In genomic region chr19:5083547-5083965, GRCh38 we compare ENCODE assay signal across 17 cellular contexts.
DNase-seq lines count a peak whose midpoint lies in the region; ATAC-seq, FAIRE-seq and TF ChIP-seq lines count a peak whose summit lies in the region.
"Had no signal": no experiment of that assay in that cellular context is flagged by ENCODE, and none has a peak within 500 bp of the region (broad histone marks: within the 10 kb centered on the region; RNA-seq: fewer than 3 reads in every experiment).

No MANE protein-coding gene starts in this region.

- H3K27ac ChIP-seq in right lobe of liver: no peak overlapping the region
- no peak overlapping the region for H3K27ac ChIP-seq in HepG2 (ENCODE audit: extremely low read length, insufficient read depth, low read length)
- peak overlapping the region; percentile 56 for H3K27ac ChIP-seq in neural progenitor cell

- TF ChIP-seq CTCF in right lobe of liver (IDR thresholded peaks at IDR 0.05): no peak
- TF ChIP-seq CTCF in HepG2 (CRISPR knock-in tag; IDR thresholded peaks at IDR 0.05): no peak
- no peak for TF ChIP-seq CTCF in neural progenitor cell (IDR thresholded peaks at IDR 0.05)

- H3K4me3 ChIP-seq in right lobe of liver (no peak overlapping the region), HepG2 (replicated peaks in 1 of 3; ENCODE audit: insufficient read depth in 1 of 3, low read depth in 2 of 3, low read length in 3 of 3) (no peak overlapping the region), neural progenitor cell (no peak overlapping the region)
- H3K4me3 ChIP-seq: coronary artery had no signal

- H3K4me3 Mint-ChIP-seq in neural progenitor cell: no peak overlapping the region
- H3K4me3 Mint-ChIP-seq: activated CD4-positive, alpha-beta T cell treated with anti-CD3 and anti-CD28 coated beads, Interleukin-2, amount 10 ng/mL, durations not matched to agents 24 days and 14 days; activated T-cell treated with anti-CD3 and anti-CD28 coated beads, Interleukin-2, amount 50 U/mL, for 24 hours; T-helper 2 cell treated with Interferon-gamma antibody and Interleukin-4, amounts not matched to agents 5 μg/mL and 100 μg/mL, for 36 hours; type B pancreatic cell had no signal

- ATAC-seq in right lobe of liver: peak; percentile 12 to 54 (median 30)
- no peak for ATAC-seq in HepG2
- peak; percentile 52 to 74 for ATAC-seq in left cardiac atrium
- no peak for ATAC-seq in GM18907 (IDR thresholded peaks at IDR 0.05; ENCODE audit: unreplicated experiment)
- ATAC-seq in HG03571 (IDR thresholded peaks at IDR 0.05; ENCODE audit: unreplicated experiment): no peak

- peaks cover 0 to 73% (median 3%) of the 10 kb centered on the region in 4 donors for H3K36me3 ChIP-seq in right lobe of liver
- peaks cover 19 to 66% of the 10 kb centered on the region in 2 experiments; a peak in 4 of 5 replicates for H3K36me3 ChIP-seq in HepG2 (replicated peaks in 1 of 2; ENCODE audit: control insufficient read depth in 1 of 2, insufficient read depth in 2 of 2, low read length in 2 of 2)
- H3K36me3 ChIP-seq in neural progenitor cell: no peaks in the 10 kb centered on the region

- peaks cover 16% of the 10 kb centered on the region for H3K36me3 Mint-ChIP-seq in neural progenitor cell

- no peaks in the 10 kb centered on the region for H3K27me3 Mint-ChIP-seq in neural progenitor cell (ENCODE audit: insufficient read depth, low read depth)
- H3K27me3 Mint-ChIP-seq: activated CD4-positive, alpha-beta T cell treated with anti-CD3 and anti-CD28 coated beads, Interleukin-2, amount 10 ng/mL, durations not matched to agents 24 days and 14 days; activated T-cell treated with anti-CD3 and anti-CD28 coated beads, Interleukin-2, amount 50 U/mL, for 24 hours; CD4-positive, alpha-beta memory T cell; type B pancreatic cell had no signal

- H3K9me3 ChIP-seq in right lobe of liver (no peaks in the 10 kb centered on the region), HepG2 (ENCODE audit: low read length) (no peaks in the 10 kb centered on the region), neural progenitor cell (ENCODE audit: low read depth) (no peaks in the 10 kb centered on the region)

- in situ Hi-C loops in HepG2 (cut with HindIII; ENCODE audit: extremely low pct_ligation_motif_present, low pct_unique_long_range_greater_than_20kb): no loop called here

- POLR2A ChIA-PET in HepG2 (lab: Yijun Ruan, JAX): no interaction called here

- H3K27me3 ChIP-seq in right lobe of liver (no peaks in the 10 kb centered on the region), HepG2 (ENCODE audit: control insufficient read depth in 1 of 2, insufficient read depth in 2 of 2, low read length in 2 of 2) (no peaks in the 10 kb centered on the region), neural progenitor cell (no peaks in the 10 kb centered on the region)

- TF ChIP-seq POLR2A in right lobe of liver (IDR thresholded peaks at IDR 0.05) (no peak), HepG2 (IDR thresholded peaks at IDR 0.05; ENCODE audit: insufficient read depth in 1 of 2, low read depth in 2 of 2, low read length in 2 of 2) (no peak)

- TF ChIP-seq RAD21 in HepG2 (CRISPR knock-in tag; IDR thresholded peaks at IDR 0.05): no peak

- no peaks in the 10 kb centered on the region for H3K79me2 ChIP-seq in HepG2 (ENCODE audit: insufficient read depth, low read length)
- no peaks in the 10 kb centered on the region for H3K79me2 ChIP-seq in neural progenitor cell (ENCODE audit: low read depth)

- no peaks in the 10 kb centered on the region for H3K9me3 Mint-ChIP-seq in neural progenitor cell
- H3K9me3 Mint-ChIP-seq: activated CD4-positive, alpha-beta T cell treated with anti-CD3 and anti-CD28 coated beads, Interleukin-2, amount 10 ng/mL, durations not matched to agents 24 days and 14 days; activated T-cell treated with anti-CD3 and anti-CD28 coated beads, Interleukin-2, amount 50 U/mL, for 24 hours; CD4-positive, alpha-beta memory T cell; T-helper 2 cell treated with Interferon-gamma antibody and Interleukin-4, amounts not matched to agents 5 μg/mL and 100 μg/mL, for 36 hours; type B pancreatic cell had no signal

- H2AFZ ChIP-seq in HepG2 (ENCODE audit: low read length): no peak overlapping the region
- no peak overlapping the region for H2AFZ ChIP-seq in neural progenitor cell (replicated peaks)

- H3K9ac ChIP-seq in HepG2 (ENCODE audit: insufficient read depth, low read depth, low read length) (no peak overlapping the region), neural progenitor cell (no peak overlapping the region)

- CTCF ChIA-PET in HepG2 (lab: Yijun Ruan, JAX; ENCODE audit: low intra/inter-chr PET ratio, low total read pairs): no interaction called here

- intact Hi-C loops in right lobe of liver (cut with DNase I) (no loop called here), HepG2 (cut with micrococcal nuclease; ENCODE audit: unreplicated experiment) (no loop called here), left cardiac atrium (cut with DNase I) (no loop called here)

- 81% methylated on average over 3 of the region's 13 CpGs for WGBS in right lobe of liver (ENCODE audit: insufficient coverage, low coverage, low lambda C conversion rate, missing lambda C conversion rate)
- 100% methylated on average over 3 of the region's 13 CpGs for WGBS in HepG2 (ENCODE audit: low lambda C conversion rate)

- TF ChIP-seq EP300 in HepG2 (IDR thresholded peaks at IDR 0.05; ENCODE audit: low read depth in 2 of 2, low read length in 2 of 2) (no peak), HepG2 (CRISPR knock-in tag; IDR thresholded peaks at IDR 0.05; ENCODE audit: borderline replicate concordance) (no peak)

- H4K20me1 ChIP-seq in HepG2 (ENCODE audit: insufficient read depth, low read length) (peaks cover 2% of the 10 kb centered on the region; the same call in 1 of the 2 replicates), neural progenitor cell (ENCODE audit: low read depth) (peaks cover 35% of the 10 kb centered on the region)

- DNase-seq in right lobe of liver (no peak), HepG2 (ENCODE audit: low spot score) (no peak), left cardiac atrium (peak; percentile 72), neural progenitor cell (ENCODE audit: low spot score) (peak; percentile 48), SHP77 treated with DMSO at 0.1 percent for 48 hours (lab: John Stamatoyannopoulos, UW) (no peak), NCI-H1694 treated with DMSO at 0.1 percent for 48 hours (lab: John Stamatoyannopoulos, UW) (no peak)
- DNase-seq: activated CD4-positive, alpha-beta T cell treated with anti-CD3 and anti-CD28 coated beads, Interleukin-2, amount 10 ng/mL, durations not matched to agents 24 days and 14 days; activated T-cell treated with anti-CD3 and anti-CD28 coated beads, Interleukin-2, amount 50 U/mL, for 24 hours; CD4-positive, alpha-beta memory T cell; NCI-H2029; stimulated activated CD4-positive, alpha-beta T cell treated with anti-CD3 and anti-CD28 coated beads, Interleukin-1b, Interleukin-23, amount 100 ng/mL, for 48 hours had no signal

- H3K4me1 ChIP-seq in right lobe of liver: no peaks in the 10 kb centered on the region
- H3K4me1 ChIP-seq in HepG2 (ENCODE audit: insufficient read depth, low read length): no peaks in the 10 kb centered on the region
- H3K4me1 ChIP-seq in neural progenitor cell: peaks cover 12% of the 10 kb centered on the region

- peak overlapping the region; percentile 57 for H3K27ac Mint-ChIP-seq in neural progenitor cell
- H3K27ac Mint-ChIP-seq: activated CD4-positive, alpha-beta T cell treated with anti-CD3 and anti-CD28 coated beads, Interleukin-2, amount 10 ng/mL, durations not matched to agents 24 days and 14 days; activated T-cell treated with anti-CD3 and anti-CD28 coated beads, Interleukin-2, amount 50 U/mL, for 24 hours; CD4-positive, alpha-beta memory T cell; T-helper 2 cell treated with Interferon-gamma antibody and Interleukin-4, amounts not matched to agents 5 μg/mL and 100 μg/mL, for 36 hours; type B pancreatic cell had no signal

- BruUV-seq in HepG2 (replicated peaks; lab: Mats Ljungman, UMichigan): no TSS peak

- H3K4me2 ChIP-seq in HepG2 (ENCODE audit: low read depth, low read length) (no peak overlapping the region), neural progenitor cell (no peak overlapping the region)

- peaks cover 31% of the 10 kb centered on the region for H3K4me1 Mint-ChIP-seq in neural progenitor cell
- H3K4me1 Mint-ChIP-seq: activated CD4-positive, alpha-beta T cell treated with anti-CD3 and anti-CD28 coated beads, Interleukin-2, amount 10 ng/mL, durations not matched to agents 24 days and 14 days had no signal

- no peak for FAIRE-seq in HepG2 (lab: Jason Lieb, UNC)
- FAIRE-seq: HTR-8/SVneo had no signal

- H3F3A ChIP-seq in neural progenitor cell (ENCODE audit: low read depth): peaks cover 30% of the 10 kb centered on the region

TF ChIP-seq in HepG2, 621 proteins besides CTCF, POLR2A, EP300 and RAD21 (continues in another document):
- no peak for TF ChIP-seq ZFP91 (CRISPR knock-in tag; IDR thresholded peaks at IDR 0.05; ENCODE audit: borderline replicate concordance)
- no peak for TF ChIP-seq NFYC (CRISPR knock-in tag; IDR thresholded peaks at IDR 0.05)

Comparison
In these comparisons a context has a peak if more than half of its experiments do, and no peak if none do; other contexts are left out.
1. ATAC-seq: peak in right lobe of liver (4 of 4) and left cardiac atrium (2 of 2); none in HepG2 (single experiment), GM18907 (single experiment) and HG03571 (single experiment).
2. DNase-seq: peak in left cardiac atrium (single experiment) and neural progenitor cell (single experiment); none in right lobe of liver (0 of 3), HepG2 (single experiment), SHP77 treated with DMSO at 0.1 percent for 48 hours (single experiment) and NCI-H1694 treated with DMSO at 0.1 percent for 48 hours (single experiment).